In genomic region chr3:130543322-130543721, GRCh38 we compare ENCODE assay signal across 28 cellular contexts. TPM values are rescaled to one million over a fixed set of nuclear protein-coding genes. Genes with fewer than 3 reads are reported as not detected.
DNase-seq lines count a peak whose midpoint lies in the region; ATAC-seq, FAIRE-seq and TF ChIP-seq lines count a peak whose summit lies in the region.
"Had no signal": no experiment of that assay in that cellular context is flagged by ENCODE, and none has a peak within 500 bp of the region (broad histone marks: within the 10 kb centered on the region; RNA-seq: fewer than 3 reads in every experiment).

No MANE protein-coding gene starts in this region.

- H2AFZ ChIP-seq in OCI-LY7 (ENCODE audit: low read length) (peak overlapping the region; percentile 15; the same call in 1 of the 2 replicates), GM12878 (ENCODE audit: control insufficient read depth, low read depth, low read length) (no peak overlapping the region)
- H2AFZ ChIP-seq: GM23248 had no signal

- H3K79me2 ChIP-seq in OCI-LY7 (ENCODE audit: insufficient read depth, low read depth, low read length) (no peaks in the 10 kb centered on the region), GM12878 (ENCODE audit: control insufficient read depth, insufficient read depth, low read length) (no peaks in the 10 kb centered on the region)

- H3K27me3 ChIP-seq in HL-60 (ENCODE audit: insufficient read depth, poor library complexity, severe bottlenecking) (no peaks in the 10 kb centered on the region), GM12878 (replicated peaks in 1 of 2; ENCODE audit: control insufficient read depth in 2 of 2, insufficient read depth in 2 of 2, low read length in 1 of 2) (no peaks in the 10 kb centered on the region; a peak in 1 of 4 replicates), upper lobe of left lung (no peaks in the 10 kb centered on the region)
- no peaks in the 10 kb centered on the region for H3K27me3 ChIP-seq in CD8-positive, alpha-beta memory T cell (ENCODE audit: insufficient read depth, low read length, poor library complexity, severe bottlenecking)
- H3K27me3 ChIP-seq in CD8-positive, alpha-beta T cell (ENCODE audit: insufficient read depth, low read length) = no peaks in the 10 kb centered on the region

- H3K4me2 ChIP-seq in OCI-LY7 (ENCODE audit: low read length) (no peak overlapping the region), GM12878 (ENCODE audit: control insufficient read depth, insufficient read depth) (no peak overlapping the region)

- no peak overlapping the region for H3K4me3 Mint-ChIP-seq in CD8-positive, alpha-beta memory T cell
- no peak overlapping the region for H3K4me3 Mint-ChIP-seq in CD8-positive, alpha-beta T cell
- H3K4me3 Mint-ChIP-seq: H9; T-cell; T-helper 2 cell treated with Interferon-gamma antibody and Interleukin-4, amounts not matched to agents 5 μg/mL and 100 μg/mL, for 36 hours had no signal

- POLR2A ChIA-PET in OCI-LY7 (lab: Charles Lee) = interaction anchor here (0.7 kb wide), 1 partner anchor 24 kb away, joined by 13 read pairs; no protein-coding TSS in a partner anchor
- POLR2A ChIA-PET in GM12878 (lab: Charles Lee) = no interaction called here
- POLR2A ChIA-PET in CD8-positive, alpha-beta memory T cell (lab: Charles Lee) = no interaction called here
- POLR2A ChIA-PET in CD8-positive, alpha-beta T cell (lab: Charles Lee) = no interaction called here

- H3K4me3 ChIP-seq in HL-60 (replicated peaks; ENCODE audit: insufficient read depth, low read length) (no peak overlapping the region), OCI-LY7 (ENCODE audit: low read depth, low read length, poor library complexity, severe bottlenecking) (no peak overlapping the region), GM12878 (no peak overlapping the region), upper lobe of left lung (no peak overlapping the region)
- H3K4me3 ChIP-seq in CD8-positive, alpha-beta memory T cell (ENCODE audit: low read length) = no peak overlapping the region
- H3K4me3 ChIP-seq in CD8-positive, alpha-beta T cell (ENCODE audit: low read depth, low read length) = no peak overlapping the region
- H3K4me3 ChIP-seq: GM23248 had no signal

- H3K27me3 Mint-ChIP-seq in CD8-positive, alpha-beta memory T cell = peaks cover 3 to 4% of the 10 kb centered on the region in 2 donors
- peaks cover 13% of the 10 kb centered on the region for H3K27me3 Mint-ChIP-seq in CD8-positive, alpha-beta T cell (ENCODE audit: low read depth)

- intact Hi-C loops in OCI-LY7 (cut with micrococcal nuclease; ENCODE audit: unreplicated experiment) = no loop called here
- intact Hi-C loops in GM12878 (cut with micrococcal nuclease; ENCODE audit: unreplicated experiment) = no loop called here
- intact Hi-C loops in CD8-positive, alpha-beta T cell (cut with DNase I, micrococcal nuclease) = no loop called here

- RAD21 ChIA-PET in GM12878 (lab: Charles Lee; ENCODE audit: unreplicated experiment) = no interaction called here

- H3K27ac ChIP-seq in HL-60 (replicated peaks) (peak overlapping the region; percentile 20; the same call in 1 of the 2 replicates), OCI-LY7 (ENCODE audit: low read depth, low read length, poor library complexity, severe bottlenecking) (no peak overlapping the region), GM12878 (ENCODE audit: control insufficient read depth, insufficient read depth) (no peak overlapping the region), upper lobe of left lung (no peak overlapping the region)
- no peak overlapping the region for H3K27ac ChIP-seq in CD8-positive, alpha-beta memory T cell (ENCODE audit: low read depth, low read length)
- no peak overlapping the region for H3K27ac ChIP-seq in CD8-positive, alpha-beta T cell (ENCODE audit: low read depth, low read length)
- H3K27ac ChIP-seq: C4-2B, GM23248, RWPE1 had no signal

- H3K9me3 ChIP-seq in OCI-LY7 (ENCODE audit: low read length) (no peaks in the 10 kb centered on the region), GM12878 (replicated peaks; ENCODE audit: control insufficient read depth, insufficient read depth, low read length) (no peaks in the 10 kb centered on the region), upper lobe of left lung (no peaks in the 10 kb centered on the region)
- H3K9me3 ChIP-seq in CD8-positive, alpha-beta memory T cell (ENCODE audit: low read length) = no peaks in the 10 kb centered on the region
- H3K9me3 ChIP-seq in CD8-positive, alpha-beta T cell (ENCODE audit: low read length) = no peaks in the 10 kb centered on the region

- no peak for TF ChIP-seq POLR2A in GM12878 (IDR thresholded peaks at IDR 0.05; ENCODE audit: low read depth, low read length)
- no peak for TF ChIP-seq POLR2A in upper lobe of left lung (IDR thresholded peaks at IDR 0.05)

- no peak overlapping the region for H3K27ac Mint-ChIP-seq in CD8-positive, alpha-beta memory T cell
- H3K27ac Mint-ChIP-seq in CD8-positive, alpha-beta T cell = no peak overlapping the region
- H3K27ac Mint-ChIP-seq: H9; T-cell; T-helper 2 cell treated with Interferon-gamma antibody and Interleukin-4, amounts not matched to agents 5 μg/mL and 100 μg/mL, for 36 hours had no signal

- H3K9me3 Mint-ChIP-seq in CD8-positive, alpha-beta memory T cell = no peaks in the 10 kb centered on the region
- no peaks in the 10 kb centered on the region for H3K9me3 Mint-ChIP-seq in CD8-positive, alpha-beta T cell
- H3K9me3 Mint-ChIP-seq: T-helper 2 cell treated with Interferon-gamma antibody and Interleukin-4, amounts not matched to agents 5 μg/mL and 100 μg/mL, for 36 hours had no signal

- H3K4me1 ChIP-seq in OCI-LY7 (ENCODE audit: insufficient read depth, low read length, poor library complexity, severe bottlenecking) (peaks cover 8% of the 10 kb centered on the region), GM12878 (ENCODE audit: control insufficient read depth, insufficient read depth, low read length) (no peaks in the 10 kb centered on the region), upper lobe of left lung (no peaks in the 10 kb centered on the region)
- no peaks in the 10 kb centered on the region for H3K4me1 ChIP-seq in CD8-positive, alpha-beta memory T cell (ENCODE audit: insufficient read depth, low read length)
- H3K4me1 ChIP-seq in CD8-positive, alpha-beta T cell (ENCODE audit: insufficient read depth, low read length) = no peaks in the 10 kb centered on the region

- CTCF ChIA-PET in OCI-LY7 (lab: Charles Lee; ENCODE audit: unreplicated experiment) (no interaction called here), GM12878 (lab: Yijun Ruan, JAX) (no interaction called here)
- CTCF ChIA-PET in CD8-positive, alpha-beta memory T cell (lab: Charles Lee) = no interaction called here
- CTCF ChIA-PET in CD8-positive, alpha-beta T cell (lab: Charles Lee) = no interaction called here

- H3K4me1 Mint-ChIP-seq in CD8-positive, alpha-beta memory T cell = no peaks in the 10 kb centered on the region
- H3K4me1 Mint-ChIP-seq in CD8-positive, alpha-beta T cell (ENCODE audit: low read depth) = no peaks in the 10 kb centered on the region
- H3K4me1 Mint-ChIP-seq: H9, T-cell had no signal

- ATAC-seq in GM12878 = no peak
- ATAC-seq in upper lobe of left lung (ENCODE audit: low FRiP score in 2 of 2) = no peak
- no peak for ATAC-seq in CD8-positive, alpha-beta T cell
- ATAC-seq: SK-N-SH treated with all-trans-retinoic acid at 6 μM for 48 hours, T-cell had no signal

- 18% methylated on average over 3 of the region's 3 CpGs for WGBS in GM12878 (ENCODE audit: insufficient coverage, insufficient replicate concordance, low lambda C conversion rate, missing lambda C conversion rate)
- WGBS in upper lobe of left lung, 2 donors = 63 to 71% methylated on average over 3 of the region's 3 CpGs

- H3K36me3 ChIP-seq in OCI-LY7 (ENCODE audit: insufficient read depth, low read length) (no peaks in the 10 kb centered on the region), GM12878 (ENCODE audit: control insufficient read depth in 2 of 2, insufficient read depth in 2 of 2, low read length in 1 of 2) (no peaks in the 10 kb centered on the region), upper lobe of left lung (no peaks in the 10 kb centered on the region)
- H3K36me3 ChIP-seq in CD8-positive, alpha-beta memory T cell (ENCODE audit: insufficient read depth, low read length) = no peaks in the 10 kb centered on the region
- no peaks in the 10 kb centered on the region for H3K36me3 ChIP-seq in CD8-positive, alpha-beta T cell (ENCODE audit: insufficient read depth, low read length)

- BruUV-seq in OCI-LY7 (replicated peaks; lab: Mats Ljungman, UMichigan) (no TSS peak), GM12878 (replicated peaks; lab: Mats Ljungman, UMichigan) (no TSS peak)

- FAIRE-seq in GM12878 (lab: Jason Lieb, UNC) = no peak
- FAIRE-seq: A204.1, D721Med had no signal

- SMC1A ChIA-PET in GM12878 (lab: Charles Lee; ENCODE audit: uncharacterized antibody, unreplicated experiment) = no interaction called here

- in situ Hi-C loops in GM12878 (cut with MboI) = no loop called here

- TF ChIP-seq RAD21 in GM12878 (IDR thresholded peaks at IDR 0.05; ENCODE audit: insufficient read depth, low read depth, low read length) = no peak

- H4K20me1 ChIP-seq in OCI-LY7 (ENCODE audit: insufficient read depth, low read length) (no peaks in the 10 kb centered on the region), GM12878 (ENCODE audit: control insufficient read depth, insufficient read depth) (no peaks in the 10 kb centered on the region)

- H3K9ac ChIP-seq in GM12878 (ENCODE audit: control insufficient read depth, insufficient read depth, low read length) = no peak overlapping the region
- H3K9ac ChIP-seq: GM23248 had no signal

- no peaks in the 10 kb centered on the region for H3K36me3 Mint-ChIP-seq in CD8-positive, alpha-beta memory T cell
- no peaks in the 10 kb centered on the region for H3K36me3 Mint-ChIP-seq in CD8-positive, alpha-beta T cell
- H3K36me3 Mint-ChIP-seq: T-cell had no signal

- no peaks in the 10 kb centered on the region for H3K9me2 ChIP-seq in OCI-LY7 (ENCODE audit: insufficient read depth, low read length)

- no peak for TF ChIP-seq EP300 in GM12878 (IDR thresholded peaks at IDR 0.05; ENCODE audit: borderline replicate concordance in 1 of 2, control insufficient read depth in 1 of 2, low read depth in 2 of 2, low read length in 2 of 2)
- TF ChIP-seq EP300 in upper lobe of left lung (IDR thresholded peaks at IDR 0.05) = no peak

- DNase-seq in HL-60 (ENCODE audit: low read depth in 1 of 2, low spot score in 1 of 2) = no peak
- peak; percentile 91 for DNase-seq in MV-4-11 (lab: John Stamatoyannopoulos, UW)
- no peak for DNase-seq in OCI-LY7 (ENCODE audit: low spot score)
- DNase-seq in GM12878 (ENCODE audit: low read depth, low spot score) = no peak
- DNase-seq in upper lobe of left lung = no peak
- DNase-seq in CD8-positive, alpha-beta memory T cell = no peak
- no peak for DNase-seq in CD8-positive, alpha-beta T cell
- DNase-seq: DMS53; EL; GF-D8; GM23248; H9; NCI-H1092 treated with DMSO at 0.1 percent for 48 hours; NCI-H1436 treated with DMSO at 0.1 percent for 48 hours; NCI-H1930; NCI-H774; NK-92 treated with Interleukin-12 subunit alpha and Interleukin-12 subunit beta, amount 100 ng/mL, for 24 hours; SHP77 treated with DMSO at 0.1 percent for 48 hours; T-cell had no signal

- TF ChIP-seq CTCF in HL-60 (IDR thresholded peaks at IDR 0.05; ENCODE audit: insufficient read depth, low read length) (no peak), OCI-LY7 (conservative IDR thresholded peaks at IDR 0.05; ENCODE audit: low read length) (no peak), GM12878 (IDR thresholded peaks at IDR 0.05 in 2 of 3, conservative IDR thresholded peaks at IDR 0.05 in 1 of 3; ENCODE audit: control insufficient read depth in 2 of 3, extremely low read depth in 1 of 3, insufficient read depth in 1 of 3, low read depth in 3 of 3, low read length in 3 of 3) (no peak), upper lobe of left lung (IDR thresholded peaks at IDR 0.05) (no peak)
- TF ChIP-seq CTCF in CD8-positive, alpha-beta T cell (IDR thresholded peaks at IDR 0.05) = no peak

RNA-seq across cellular contexts. Expression of gene COL6A6, which starts 26.3 kb away (rescaled TPM):
- not detected in 2 replicates for total RNA-seq in OCI-LY7 (2014; rRNA removed; shearing (Covaris generic))
- not detected in 2 replicates for total RNA-seq in OCI-LY7 (2022)
- 0.06 TPM in 1 of 2 replicates, not detected in the other for total RNA-seq in GM12878 (2013; cell fraction: nucleolus; rRNA removed)
- not detected in 2 replicates for total RNA-seq in GM12878 (2014; rRNA removed)
- total RNA-seq in GM12878 (2014; rRNA removed; fragmentation: Illumina TruSeq; extraction: Trizol) = not detected in 2 replicates
- not detected in 2 replicates for total RNA-seq in GM12878 (2021)
- not detected for polyA plus RNA-seq in GM12878 (2011; ENCODE audit: low read depth)
- not detected in 2 replicates for polyA plus RNA-seq in GM12878 (2011; rRNA removed)
- polyA plus RNA-seq in GM12878 (2011; cell fraction: cytosol; rRNA removed) = not detected in 2 replicates
- polyA plus RNA-seq in GM12878 (2011; cell fraction: nucleus; rRNA removed) = not detected in 2 replicates
- 0.03 TPM in 1 of 2 replicates, not detected in the other for polyA plus RNA-seq in GM12878 (2012)
- not detected in 2 replicates for polyA plus RNA-seq in GM12878 (2014; fragmentation: Illumina TruSeq; extraction: Trizol)
- under 1 TPM in 1 of 2 experiments, not detected in 1; 0.02 TPM for polyA plus RNA-seq in GM12878 (2014; fragmentation: Nextera tagmentation; extraction: Ambion mirVana)
- not detected in 2 replicates for polyA plus RNA-seq in GM12878 (2014; rRNA removed)
- polyA plus RNA-seq in GM12878 (2016; fragmentation: Nextera tagmentation; extraction: Ambion mirVana) = under 1 TPM in 1 of 2 experiments, not detected in 1; 0.01 TPM
- polyA minus RNA-seq in GM12878 (2011; rRNA and poly(A)+ RNA removed) = not detected in 2 replicates
- polyA minus RNA-seq in GM12878 (2011; cell fraction: cytosol; rRNA and poly(A)+ RNA removed) = not detected in 2 replicates
- polyA minus RNA-seq in GM12878 (2011; cell fraction: nucleus; rRNA and poly(A)+ RNA removed) = not detected in 2 replicates
- 10 to 100 TPM in 5 of 6 donors, 1 to 10 TPM in 1; 2.3 to 20.1 (median 10.5) TPM for total RNA-seq in upper lobe of left lung
- total RNA-seq in CD8-positive, alpha-beta memory T cell = not detected
- not detected for polyA plus RNA-seq in CD8-positive, alpha-beta memory T cell
- total RNA-seq in CD8-positive, alpha-beta T cell = not detected
- total RNA-seq: GM23248, HT1080, M059J, NCI-H460 had no signal
- polyA plus RNA-seq: GM23248 had no signal
